ENCODE assay signal across 1 cellular context in the genomic region with DNA sequence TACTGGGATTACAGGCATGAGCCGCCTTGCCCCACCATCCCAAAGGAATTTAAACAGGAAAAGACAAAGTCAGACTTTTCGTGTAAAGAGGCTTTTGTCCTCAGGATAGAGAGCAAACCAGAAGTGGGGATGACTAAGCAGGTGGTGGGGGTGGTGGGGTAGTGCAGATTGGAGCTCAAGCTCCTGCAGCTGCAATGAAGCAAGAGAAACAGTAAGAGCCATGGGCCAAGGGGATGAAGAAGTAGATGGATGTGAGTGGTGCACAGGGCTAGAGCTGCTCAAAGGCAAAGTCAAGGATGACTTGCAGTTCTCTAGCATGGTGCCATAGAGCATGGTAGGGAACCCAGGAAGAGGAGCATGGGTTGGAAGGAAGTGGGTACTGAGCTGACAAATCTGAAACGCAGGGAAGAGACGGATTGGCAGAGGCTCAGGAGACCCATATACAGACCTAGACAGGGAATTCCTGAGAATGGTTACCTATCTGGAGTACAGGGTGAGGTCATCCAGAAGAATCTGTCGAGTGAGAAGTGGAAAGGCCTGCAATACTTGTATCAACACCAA.
TF ChIP-seq lines count a peak whose summit lies in the region.

No MANE protein-coding gene starts in this region.

TF ChIP-seq in K562, 482 proteins besides CTCF, POLR2A, EP300 and RAD21 (continued from another document and continues in another):
- TF ChIP-seq, protein P1, sequence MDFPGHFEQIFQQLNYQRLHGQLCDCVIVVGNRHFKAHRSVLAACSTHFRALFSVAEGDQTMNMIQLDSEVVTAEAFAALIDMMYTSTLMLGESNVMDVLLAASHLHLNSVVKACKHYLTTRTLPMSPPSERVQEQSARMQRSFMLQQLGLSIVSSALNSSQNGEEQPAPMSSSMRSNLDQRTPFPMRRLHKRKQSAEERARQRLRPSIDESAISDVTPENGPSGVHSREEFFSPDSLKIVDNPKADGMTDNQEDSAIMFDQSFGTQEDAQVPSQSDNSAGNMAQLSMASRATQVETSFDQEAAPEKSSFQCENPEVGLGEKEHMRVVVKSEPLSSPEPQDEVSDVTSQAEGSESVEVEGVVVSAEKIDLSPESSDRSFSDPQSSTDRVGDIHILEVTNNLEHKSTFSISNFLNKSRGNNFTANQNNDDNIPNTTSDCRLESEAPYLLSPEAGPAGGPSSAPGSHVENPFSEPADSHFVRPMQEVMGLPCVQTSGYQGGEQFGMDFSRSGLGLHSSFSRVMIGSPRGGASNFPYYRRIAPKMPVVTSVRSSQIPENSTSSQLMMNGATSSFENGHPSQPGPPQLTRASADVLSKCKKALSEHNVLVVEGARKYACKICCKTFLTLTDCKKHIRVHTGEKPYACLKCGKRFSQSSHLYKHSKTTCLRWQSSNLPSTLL (IDR thresholded peaks at IDR 0.05): no peak
- TF ChIP-seq BRD4 (IDR thresholded peaks at IDR 0.05) (no peak), ETS2 (tag; IDR thresholded peaks at IDR 0.05; ENCODE audit: borderline replicate concordance, poor library complexity, severe bottlenecking) (no peak), SP2 (IDR thresholded peaks at IDR 0.05; ENCODE audit: extremely low read depth, low read depth, low read length, poor library complexity, severe bottlenecking) (no peak), ZNF316 (IDR thresholded peaks at IDR 0.05) (peak; percentile 86), ZNF311 (CRISPR knock-in tag; IDR thresholded peaks at IDR 0.05) (no peak), YY1 (IDR thresholded peaks at IDR 0.05; ENCODE audit: borderline replicate concordance in 1 of 3, control insufficient read depth in 1 of 3, extremely low read depth in 1 of 3, insufficient read depth in 3 of 3, insufficient read length in 1 of 3, insufficient replicate concordance in 2 of 3, low read depth in 1 of 3, low read length in 2 of 3) (no peak), HSF4 (CRISPR knock-in tag; IDR thresholded peaks at IDR 0.05; ENCODE audit: borderline replicate concordance) (no peak), POU5F1 (IDR thresholded peaks at IDR 0.05; ENCODE audit: borderline replicate concordance, low read depth, low read length, partially characterized antibody) (no peak), ETV6 (IDR thresholded peaks at IDR 0.05; ENCODE audit: borderline replicate concordance in 1 of 2, low read depth in 2 of 2, low read length in 1 of 2) (no peak), ETV6 (CRISPR knock-in tag; IDR thresholded peaks at IDR 0.05; ENCODE audit: borderline replicate concordance) (no peak), NFE2L1 (tag; IDR thresholded peaks at IDR 0.05; ENCODE audit: borderline replicate concordance, low read depth) (peak; percentile 13; the same call in 1 of the 2 replicates), ZNF263 (CRISPR knock-in tag; IDR thresholded peaks at IDR 0.05; ENCODE audit: borderline replicate concordance) (no peak), ZNF12 (CRISPR knock-in tag; IDR thresholded peaks at IDR 0.05) (no peak), NFXL1 (CRISPR knock-in tag; IDR thresholded peaks at IDR 0.05) (no peak), RFX7 (CRISPR knock-in tag; IDR thresholded peaks at IDR 0.05) (no peak), ETV5 (CRISPR knock-in tag; IDR thresholded peaks at IDR 0.05; ENCODE audit: low read depth) (no peak), CXXC5 (CRISPR knock-in tag; IDR thresholded peaks at IDR 0.05) (no peak), NFE2 (IDR thresholded peaks at IDR 0.05; ENCODE audit: low read depth) (peak; percentile 84), ZNF431 (CRISPR knock-in tag; IDR thresholded peaks at IDR 0.05) (no peak), DDX20 (tag; IDR thresholded peaks at IDR 0.05; ENCODE audit: low read depth) (no peak), HDAC2 (IDR thresholded peaks at IDR 0.05) (no peak), KDM5B (IDR thresholded peaks at IDR 0.05; ENCODE audit: insufficient replicate concordance, low read depth, low read length) (no peak), FOXA1 (IDR thresholded peaks at IDR 0.05; ENCODE audit: borderline replicate concordance) (no peak), TAF1 (IDR thresholded peaks at IDR 0.05; ENCODE audit: control insufficient read depth, extremely low read depth, insufficient read depth, low read length, severe bottlenecking) (no peak), PPARD (CRISPR knock-in tag; IDR thresholded peaks at IDR 0.05) (no peak), CEBPG (CRISPR knock-in tag; IDR thresholded peaks at IDR 0.05) (peak; percentile 37; the same call in 1 of the 2 replicates), CEBPG (tag; conservative IDR thresholded peaks at IDR 0.05 in 1 of 2, IDR thresholded peaks at IDR 0.05 in 1 of 2) (no peak), C11orf30 (IDR thresholded peaks at IDR 0.05; ENCODE audit: low read depth) (peak; percentile 88), MAFG (tag; conservative IDR thresholded peaks at IDR 0.05) (peak; percentile 85), ZNF324 (CRISPR knock-in tag; IDR thresholded peaks at IDR 0.05) (no peak), MBD2 (IDR thresholded peaks at IDR 0.05; ENCODE audit: borderline replicate concordance, low read depth) (no peak), MAFF (IDR thresholded peaks at IDR 0.05; ENCODE audit: low read length) (peak; percentile 30; the same call in 1 of the 2 replicates), JUND (IDR thresholded peaks at IDR 0.05; ENCODE audit: borderline replicate concordance, low read depth, low read length) (peak; percentile 36; the same call in 1 of the 2 replicates), JUND (tag; IDR thresholded peaks at IDR 0.05; ENCODE audit: borderline replicate concordance, low read depth, low read length) (no peak), XRCC3 (IDR thresholded peaks at IDR 0.05) (no peak), CCNT2 (IDR thresholded peaks at IDR 0.05; ENCODE audit: borderline replicate concordance, extremely low read depth, insufficient read length, low read depth, low read length) (no peak)
- TF ChIP-seq, protein P2, sequence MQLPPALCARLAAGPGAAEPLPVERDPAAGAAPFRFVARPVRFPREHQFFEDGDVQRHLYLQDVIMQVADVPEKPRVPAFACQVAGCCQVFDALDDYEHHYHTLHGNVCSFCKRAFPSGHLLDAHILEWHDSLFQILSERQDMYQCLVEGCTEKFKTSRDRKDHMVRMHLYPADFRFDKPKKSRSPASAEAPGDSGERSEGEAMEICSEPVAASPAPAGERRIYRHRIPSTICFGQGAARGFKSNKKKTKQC (CRISPR knock-in tag; IDR thresholded peaks at IDR 0.05): no peak
- TF ChIP-seq, protein P3, sequence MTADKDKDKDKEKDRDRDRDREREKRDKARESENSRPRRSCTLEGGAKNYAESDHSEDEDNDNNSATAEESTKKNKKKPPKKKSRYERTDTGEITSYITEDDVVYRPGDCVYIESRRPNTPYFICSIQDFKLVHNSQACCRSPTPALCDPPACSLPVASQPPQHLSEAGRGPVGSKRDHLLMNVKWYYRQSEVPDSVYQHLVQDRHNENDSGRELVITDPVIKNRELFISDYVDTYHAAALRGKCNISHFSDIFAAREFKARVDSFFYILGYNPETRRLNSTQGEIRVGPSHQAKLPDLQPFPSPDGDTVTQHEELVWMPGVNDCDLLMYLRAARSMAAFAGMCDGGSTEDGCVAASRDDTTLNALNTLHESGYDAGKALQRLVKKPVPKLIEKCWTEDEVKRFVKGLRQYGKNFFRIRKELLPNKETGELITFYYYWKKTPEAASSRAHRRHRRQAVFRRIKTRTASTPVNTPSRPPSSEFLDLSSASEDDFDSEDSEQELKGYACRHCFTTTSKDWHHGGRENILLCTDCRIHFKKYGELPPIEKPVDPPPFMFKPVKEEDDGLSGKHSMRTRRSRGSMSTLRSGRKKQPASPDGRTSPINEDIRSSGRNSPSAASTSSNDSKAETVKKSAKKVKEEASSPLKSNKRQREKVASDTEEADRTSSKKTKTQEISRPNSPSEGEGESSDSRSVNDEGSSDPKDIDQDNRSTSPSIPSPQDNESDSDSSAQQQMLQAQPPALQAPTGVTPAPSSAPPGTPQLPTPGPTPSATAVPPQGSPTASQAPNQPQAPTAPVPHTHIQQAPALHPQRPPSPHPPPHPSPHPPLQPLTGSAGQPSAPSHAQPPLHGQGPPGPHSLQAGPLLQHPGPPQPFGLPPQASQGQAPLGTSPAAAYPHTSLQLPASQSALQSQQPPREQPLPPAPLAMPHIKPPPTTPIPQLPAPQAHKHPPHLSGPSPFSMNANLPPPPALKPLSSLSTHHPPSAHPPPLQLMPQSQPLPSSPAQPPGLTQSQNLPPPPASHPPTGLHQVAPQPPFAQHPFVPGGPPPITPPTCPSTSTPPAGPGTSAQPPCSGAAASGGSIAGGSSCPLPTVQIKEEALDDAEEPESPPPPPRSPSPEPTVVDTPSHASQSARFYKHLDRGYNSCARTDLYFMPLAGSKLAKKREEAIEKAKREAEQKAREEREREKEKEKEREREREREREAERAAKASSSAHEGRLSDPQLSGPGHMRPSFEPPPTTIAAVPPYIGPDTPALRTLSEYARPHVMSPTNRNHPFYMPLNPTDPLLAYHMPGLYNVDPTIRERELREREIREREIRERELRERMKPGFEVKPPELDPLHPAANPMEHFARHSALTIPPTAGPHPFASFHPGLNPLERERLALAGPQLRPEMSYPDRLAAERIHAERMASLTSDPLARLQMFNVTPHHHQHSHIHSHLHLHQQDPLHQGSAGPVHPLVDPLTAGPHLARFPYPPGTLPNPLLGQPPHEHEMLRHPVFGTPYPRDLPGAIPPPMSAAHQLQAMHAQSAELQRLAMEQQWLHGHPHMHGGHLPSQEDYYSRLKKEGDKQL (CRISPR knock-in tag; IDR thresholded peaks at IDR 0.05; ENCODE audit: borderline replicate concordance): no peak
- TF ChIP-seq, protein P4, sequence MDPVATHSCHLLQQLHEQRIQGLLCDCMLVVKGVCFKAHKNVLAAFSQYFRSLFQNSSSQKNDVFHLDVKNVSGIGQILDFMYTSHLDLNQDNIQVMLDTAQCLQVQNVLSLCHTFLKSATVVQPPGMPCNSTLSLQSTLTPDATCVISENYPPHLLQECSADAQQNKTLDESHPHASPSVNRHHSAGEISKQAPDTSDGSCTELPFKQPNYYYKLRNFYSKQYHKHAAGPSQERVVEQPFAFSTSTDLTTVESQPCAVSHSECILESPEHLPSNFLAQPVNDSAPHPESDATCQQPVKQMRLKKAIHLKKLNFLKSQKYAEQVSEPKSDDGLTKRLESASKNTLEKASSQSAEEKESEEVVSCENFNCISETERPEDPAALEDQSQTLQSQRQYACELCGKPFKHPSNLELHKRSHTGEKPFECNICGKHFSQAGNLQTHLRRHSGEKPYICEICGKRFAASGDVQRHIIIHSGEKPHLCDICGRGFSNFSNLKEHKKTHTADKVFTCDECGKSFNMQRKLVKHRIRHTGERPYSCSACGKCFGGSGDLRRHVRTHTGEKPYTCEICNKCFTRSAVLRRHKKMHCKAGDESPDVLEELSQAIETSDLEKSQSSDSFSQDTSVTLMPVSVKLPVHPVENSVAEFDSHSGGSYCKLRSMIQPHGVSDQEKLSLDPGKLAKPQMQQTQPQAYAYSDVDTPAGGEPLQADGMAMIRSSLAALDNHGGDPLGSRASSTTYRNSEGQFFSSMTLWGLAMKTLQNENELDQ (CRISPR knock-in tag; IDR thresholded peaks at IDR 0.05; ENCODE audit: borderline replicate concordance): no peak
- TF ChIP-seq, protein P5, sequence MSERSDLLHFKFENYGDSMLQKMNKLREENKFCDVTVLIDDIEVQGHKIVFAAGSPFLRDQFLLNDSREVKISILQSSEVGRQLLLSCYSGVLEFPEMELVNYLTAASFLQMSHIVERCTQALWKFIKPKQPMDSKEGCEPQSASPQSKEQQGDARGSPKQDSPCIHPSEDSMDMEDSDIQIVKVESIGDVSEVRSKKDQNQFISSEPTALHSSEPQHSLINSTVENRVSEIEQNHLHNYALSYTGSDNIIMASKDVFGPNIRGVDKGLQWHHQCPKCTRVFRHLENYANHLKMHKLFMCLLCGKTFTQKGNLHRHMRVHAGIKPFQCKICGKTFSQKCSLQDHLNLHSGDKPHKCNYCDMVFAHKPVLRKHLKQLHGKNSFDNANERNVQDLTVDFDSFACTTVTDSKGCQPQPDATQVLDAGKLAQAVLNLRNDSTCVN (CRISPR knock-in tag; IDR thresholded peaks at IDR 0.05): no peak
- TF ChIP-seq, protein P6, sequence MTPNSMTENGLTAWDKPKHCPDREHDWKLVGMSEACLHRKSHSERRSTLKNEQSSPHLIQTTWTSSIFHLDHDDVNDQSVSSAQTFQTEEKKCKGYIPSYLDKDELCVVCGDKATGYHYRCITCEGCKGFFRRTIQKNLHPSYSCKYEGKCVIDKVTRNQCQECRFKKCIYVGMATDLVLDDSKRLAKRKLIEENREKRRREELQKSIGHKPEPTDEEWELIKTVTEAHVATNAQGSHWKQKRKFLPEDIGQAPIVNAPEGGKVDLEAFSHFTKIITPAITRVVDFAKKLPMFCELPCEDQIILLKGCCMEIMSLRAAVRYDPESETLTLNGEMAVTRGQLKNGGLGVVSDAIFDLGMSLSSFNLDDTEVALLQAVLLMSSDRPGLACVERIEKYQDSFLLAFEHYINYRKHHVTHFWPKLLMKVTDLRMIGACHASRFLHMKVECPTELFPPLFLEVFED (CRISPR knock-in tag; conservative IDR thresholded peaks at IDR 0.05): no peak
- TF ChIP-seq, protein P7, sequence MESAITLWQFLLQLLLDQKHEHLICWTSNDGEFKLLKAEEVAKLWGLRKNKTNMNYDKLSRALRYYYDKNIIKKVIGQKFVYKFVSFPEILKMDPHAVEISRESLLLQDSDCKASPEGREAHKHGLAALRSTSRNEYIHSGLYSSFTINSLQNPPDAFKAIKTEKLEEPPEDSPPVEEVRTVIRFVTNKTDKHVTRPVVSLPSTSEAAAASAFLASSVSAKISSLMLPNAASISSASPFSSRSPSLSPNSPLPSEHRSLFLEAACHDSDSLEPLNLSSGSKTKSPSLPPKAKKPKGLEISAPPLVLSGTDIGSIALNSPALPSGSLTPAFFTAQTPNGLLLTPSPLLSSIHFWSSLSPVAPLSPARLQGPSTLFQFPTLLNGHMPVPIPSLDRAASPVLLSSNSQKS (CRISPR knock-in tag; IDR thresholded peaks at IDR 0.05): no peak
- TF ChIP-seq, protein P8, sequence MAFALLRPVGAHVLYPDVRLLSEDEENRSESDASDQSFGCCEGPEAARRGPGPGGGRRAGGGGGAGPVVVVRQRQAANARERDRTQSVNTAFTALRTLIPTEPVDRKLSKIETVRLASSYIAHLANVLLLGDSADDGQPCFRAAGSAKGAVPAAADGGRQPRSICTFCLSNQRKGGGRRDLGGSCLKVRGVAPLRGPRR (CRISPR knock-in tag; IDR thresholded peaks at IDR 0.05): no peak
- TF ChIP-seq, protein P9, sequence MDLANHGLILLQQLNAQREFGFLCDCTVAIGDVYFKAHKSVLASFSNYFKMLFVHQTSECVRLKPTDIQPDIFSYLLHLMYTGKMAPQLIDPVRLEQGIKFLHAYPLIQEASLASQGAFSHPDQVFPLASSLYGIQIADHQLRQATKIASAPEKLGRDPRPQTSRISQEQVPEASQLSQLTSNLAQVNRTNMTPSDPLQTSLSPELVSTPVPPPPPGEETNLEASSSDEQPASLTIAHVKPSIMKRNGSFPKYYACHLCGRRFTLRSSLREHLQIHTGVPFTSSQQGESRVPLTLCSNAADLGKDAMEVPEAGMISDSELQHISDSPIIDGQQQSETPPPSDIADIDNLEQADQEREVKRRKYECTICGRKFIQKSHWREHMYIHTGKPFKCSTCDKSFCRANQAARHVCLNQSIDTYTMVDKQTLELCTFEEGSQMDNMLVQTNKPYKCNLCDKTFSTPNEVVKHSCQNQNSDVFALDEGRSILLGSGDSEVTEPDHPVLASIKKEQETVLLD (IDR thresholded peaks at IDR 0.05): no peak
- TF ChIP-seq, protein P10, sequence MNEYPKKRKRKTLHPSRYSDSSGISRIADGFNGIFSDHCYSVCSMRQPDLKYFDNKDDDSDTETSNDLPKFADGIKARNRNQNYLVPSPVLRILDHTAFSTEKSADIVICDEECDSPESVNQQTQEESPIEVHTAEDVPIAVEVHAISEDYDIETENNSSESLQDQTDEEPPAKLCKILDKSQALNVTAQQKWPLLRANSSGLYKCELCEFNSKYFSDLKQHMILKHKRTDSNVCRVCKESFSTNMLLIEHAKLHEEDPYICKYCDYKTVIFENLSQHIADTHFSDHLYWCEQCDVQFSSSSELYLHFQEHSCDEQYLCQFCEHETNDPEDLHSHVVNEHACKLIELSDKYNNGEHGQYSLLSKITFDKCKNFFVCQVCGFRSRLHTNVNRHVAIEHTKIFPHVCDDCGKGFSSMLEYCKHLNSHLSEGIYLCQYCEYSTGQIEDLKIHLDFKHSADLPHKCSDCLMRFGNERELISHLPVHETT (CRISPR knock-in tag; conservative IDR thresholded peaks at IDR 0.05 in 1 of 2, IDR thresholded peaks at IDR 0.05 in 1 of 2): no peak
